Comparison of ENCODE assay signal across 19 cellular contexts in genomic region chr2:12964904-12965539, GRCh38.
DNase-seq lines count a peak whose midpoint lies in the region; TF ChIP-seq lines count a peak whose summit lies in the region.
"Had no signal": no experiment of that assay in that cellular context is flagged by ENCODE, and none has a peak within 500 bp of the region (broad histone marks: within the 10 kb centered on the region; RNA-seq: fewer than 3 reads in every experiment).

No MANE protein-coding gene starts in this region.

- H3K27me3 ChIP-seq in SJCRH30 (no peaks in the 10 kb centered on the region), neuronal stem cell (ENCODE audit: control insufficient read depth in 3 of 3, insufficient read depth in 3 of 3, low read depth in 1 of 3, low read length in 3 of 3) (no peaks in the 10 kb centered on the region)
- H3K27me3 ChIP-seq: hepatocyte, right atrium auricular region had no signal

- peaks cover 18% of the 10 kb centered on the region for H3K27me3 Mint-ChIP-seq in activated T-cell treated with anti-CD3 and anti-CD28 coated beads, Interleukin-2, amount 50 U/mL, for 24 hours
- H3K27me3 Mint-ChIP-seq in chondrocyte (ENCODE audit: low read depth), result no peaks in the 10 kb centered on the region

- DNase-seq in activated T-cell treated with anti-CD3 and anti-CD28 coated beads, Interleukin-2, amount 50 U/mL, for 24 hours, result no peak
- DNase-seq in activated T-cell treated with anti-CD3 and anti-CD28 coated beads for 4 hours (no peak), SJCRH30 (peak; percentile 57 to 73), chondrocyte (ENCODE audit: low spot score) (no peak), neuronal stem cell (ENCODE audit: low spot score) (no peak), epidermal melanocyte (ENCODE audit: insufficient read length, low spot score) (no peak), NCI-H446 treated with DMSO at 0.1 percent for 48 hours (lab: John Stamatoyannopoulos, UW) (no peak), HuH-7.5 (ENCODE audit: low spot score) (no peak)
- DNase-seq: activated CD4-positive, alpha-beta T cell treated with anti-CD3 and anti-CD28 coated beads, Interleukin-2, amount 50 U/mL, for 1 hour; aorta; Caco-2; endodermal cell; midbrain; NCI-H146; occipital lobe; stimulated activated CD4-positive, alpha-beta T cell treated with anti-CD3 and anti-CD28 coated beads, Interleukin-15, amount 100 ng/mL, for 24 hours had no signal

- H2AFZ ChIP-seq in neuronal stem cell (ENCODE audit: low read length), result peak overlapping the region; percentile 68
- H2AFZ ChIP-seq: hepatocyte had no signal

- WGBS in neuronal stem cell (ENCODE audit: extremely low coverage in 2 of 2, insufficient read length in 2 of 2, insufficient replicate concordance in 1 of 2), 2 donors, result 100% methylated on average over 1 of the region's 5 CpGs; no CpG with 5 or more reads in 1 of the 2 donors

- no peak overlapping the region for H3K18ac ChIP-seq in neuronal stem cell (ENCODE audit: low read length)

- H3K27ac ChIP-seq in SJCRH30 (peak overlapping the region; percentile 53), neuronal stem cell (replicated peaks; ENCODE audit: low read length) (no peak overlapping the region)
- H3K27ac ChIP-seq: hepatocyte, right atrium auricular region had no signal

- peaks cover 24% of the 10 kb centered on the region for H3K4me1 Mint-ChIP-seq in activated T-cell treated with anti-CD3 and anti-CD28 coated beads, Interleukin-2, amount 50 U/mL, for 24 hours (ENCODE audit: low read depth)
- peaks cover 20% of the 10 kb centered on the region for H3K4me1 Mint-ChIP-seq in chondrocyte (ENCODE audit: low read depth)

- H2BK15ac ChIP-seq in neuronal stem cell (ENCODE audit: low read length), result no peak overlapping the region

- no peak overlapping the region for H3K4me3 Mint-ChIP-seq in activated T-cell treated with anti-CD3 and anti-CD28 coated beads, Interleukin-2, amount 50 U/mL, for 24 hours
- H3K4me3 Mint-ChIP-seq in chondrocyte (ENCODE audit: unreplicated experiment), result no peak overlapping the region
- H3K4me3 Mint-ChIP-seq: endodermal cell had no signal

- no peaks in the 10 kb centered on the region for H3K9me3 ChIP-seq in SJCRH30 (replicated peaks)
- H3K9me3 ChIP-seq in neuronal stem cell (replicated peaks in 1 of 2; ENCODE audit: control insufficient read depth in 2 of 2, insufficient read depth in 1 of 2, low read depth in 1 of 2, low read length in 2 of 2), result peaks cover 0 to 2% of the 10 kb centered on the region in 2 donors
- H3K9me3 ChIP-seq: Caco-2, right atrium auricular region had no signal

- no peak overlapping the region for H3K4ac ChIP-seq in neuronal stem cell (ENCODE audit: low read length)

- no peak overlapping the region for H2AK5ac ChIP-seq in neuronal stem cell (ENCODE audit: low read depth, low read length)

- no peak overlapping the region for H4K91ac ChIP-seq in neuronal stem cell (ENCODE audit: low read depth, low read length, poor library complexity)

- H3K9ac ChIP-seq in neuronal stem cell (ENCODE audit: low read depth, low read length, poor library complexity), result no peak overlapping the region

- H4K8ac ChIP-seq in neuronal stem cell (ENCODE audit: low read depth, low read length), result no peak overlapping the region

- H3K79me1 ChIP-seq in neuronal stem cell (ENCODE audit: low read depth, low read length), result no peaks in the 10 kb centered on the region

- no peak for TF ChIP-seq CTCF in chondrocyte (IDR thresholded peaks at IDR 0.05)

- H3K23ac ChIP-seq in neuronal stem cell (ENCODE audit: low read depth, low read length, poor library complexity), result no peak overlapping the region

- H3K9me3 Mint-ChIP-seq in activated T-cell treated with anti-CD3 and anti-CD28 coated beads, Interleukin-2, amount 50 U/mL, for 24 hours, result peaks cover under 1% of the 10 kb centered on the region
- peaks cover 2% of the 10 kb centered on the region for H3K9me3 Mint-ChIP-seq in chondrocyte (ENCODE audit: low read depth)
- H3K9me3 Mint-ChIP-seq: endodermal cell had no signal

- H3K4me2 ChIP-seq in neuronal stem cell (ENCODE audit: insufficient read depth, low read length, poor library complexity, severe bottlenecking), result no peak overlapping the region
- H3K4me2 ChIP-seq: hepatocyte had no signal

- H3K4me3 ChIP-seq in SJCRH30, result peak overlapping the region; percentile 14; the same call in 1 of the 2 replicates
- no peak overlapping the region for H3K4me3 ChIP-seq in neuronal stem cell (ENCODE audit: low read length in 2 of 2)
- H3K4me3 ChIP-seq: GM12878, hepatocyte, right atrium auricular region had no signal

- peak overlapping the region; percentile 27 for H3K27ac Mint-ChIP-seq in activated T-cell treated with anti-CD3 and anti-CD28 coated beads, Interleukin-2, amount 50 U/mL, for 24 hours
- H3K27ac Mint-ChIP-seq in chondrocyte (ENCODE audit: unreplicated experiment), result peak overlapping the region; percentile 45
- H3K27ac Mint-ChIP-seq: endodermal cell had no signal

- no peak overlapping the region for H2BK5ac ChIP-seq in neuronal stem cell (ENCODE audit: low read length)

- H2BK120ac ChIP-seq in neuronal stem cell (ENCODE audit: low read depth, low read length), result no peak overlapping the region

- H3K36me3 ChIP-seq in SJCRH30 (no peaks in the 10 kb centered on the region), neuronal stem cell (replicated peaks in 1 of 2; ENCODE audit: control insufficient read depth in 2 of 2, insufficient read depth in 2 of 2, low read length in 2 of 2) (no peaks in the 10 kb centered on the region)
- H3K36me3 ChIP-seq: right atrium auricular region had no signal

- H3K36me3 Mint-ChIP-seq in activated T-cell treated with anti-CD3 and anti-CD28 coated beads, Interleukin-2, amount 50 U/mL, for 24 hours (ENCODE audit: low read depth), result no peaks in the 10 kb centered on the region
- H3K36me3 Mint-ChIP-seq in chondrocyte (ENCODE audit: low read depth), result no peaks in the 10 kb centered on the region

- H3K14ac ChIP-seq in neuronal stem cell (ENCODE audit: low read length), result no peak overlapping the region

- peaks cover 25% of the 10 kb centered on the region for H3K4me1 ChIP-seq in SJCRH30
- peaks cover 0 to 7% of the 10 kb centered on the region in 2 donors for H3K4me1 ChIP-seq in neuronal stem cell (ENCODE audit: control insufficient read depth in 2 of 2, insufficient read depth in 1 of 2, low read depth in 1 of 2, low read length in 2 of 2)
- H3K4me1 ChIP-seq: Caco-2 had no signal

- no peak overlapping the region for H2BK12ac ChIP-seq in neuronal stem cell (ENCODE audit: low read length)

Comparison
In these comparisons a context has a peak if more than half of its experiments do, and no peak if none do; other contexts are left out.
1. DNase-seq: peak in SJCRH30 (2 of 2); none in activated T-cell treated with anti-CD3 and anti-CD28 coated beads, Interleukin-2, amount 50 U/mL, for 24 hours (single experiment), activated T-cell treated with anti-CD3 and anti-CD28 coated beads for 4 hours (single experiment), chondrocyte (single experiment), neuronal stem cell (single experiment), epidermal melanocyte (single experiment), NCI-H446 treated with DMSO at 0.1 percent for 48 hours (single experiment) and HuH-7.5 (single experiment).